ENCODE assay signal across 7 cellular contexts in genomic region chr11:64239662-64240466, GRCh38. TPM values are rescaled to one million over a fixed set of nuclear protein-coding genes. Genes with fewer than 3 reads are reported as not detected.
DNase-seq lines count a peak whose midpoint lies in the region; ATAC-seq and TF ChIP-seq lines count a peak whose summit lies in the region.

No MANE protein-coding gene starts in this region.

- peak overlapping the region; percentile 73 for H2AK5ac ChIP-seq in IMR-90 (ENCODE audit: low read depth, low read length)

- no peaks in the 10 kb centered on the region for H3K9me3 ChIP-seq in IMR-90 (ENCODE audit: control insufficient read depth, insufficient read depth, low read length)
- no peaks in the 10 kb centered on the region for H3K9me3 ChIP-seq in ascending aorta

- H3K18ac ChIP-seq in IMR-90 (ENCODE audit: low read depth, low read length), result no peak overlapping the region

- peak overlapping the region; percentile 90 for H4K5ac ChIP-seq in IMR-90 (ENCODE audit: low read depth, low read length)

- H3K4me1 Mint-ChIP-seq in memory B cell, result peaks cover 39% of the 10 kb centered on the region

- H3K56ac ChIP-seq in IMR-90 (ENCODE audit: extremely low read depth, insufficient read depth, low read length), result no peak overlapping the region

- H3K36me3 ChIP-seq in IMR-90 (ENCODE audit: control insufficient read depth, insufficient read depth, low read length) (peaks cover 31% of the 10 kb centered on the region), ascending aorta (peaks cover 28 to 32% of the 10 kb centered on the region in 2 donors)

- in situ Hi-C loops in IMR-90 (cut with MboI; ENCODE audit: low sequenced_read_pairs), result no loop called here

- H3K4me3 Mint-ChIP-seq in memory B cell, result peak overlapping the region; percentile 87

- TF ChIP-seq CTCF in IMR-90 (conservative IDR thresholded peaks at IDR 0.05; ENCODE audit: low read depth, low read length) (no peak), ascending aorta (IDR thresholded peaks at IDR 0.05) (no peak)

- H2BK20ac ChIP-seq in IMR-90 (ENCODE audit: low read depth, low read length), result no peak overlapping the region

- 100% methylated on average over 2 of the region's 12 CpGs; no CpG with 5 or more reads in 1 of the 2 experiments for WGBS in IMR-90 (ENCODE audit: extremely low coverage in 2 of 2, insufficient read length in 1 of 2), 2 experiments

- H3K9me3 Mint-ChIP-seq in memory B cell, result no peaks in the 10 kb centered on the region

- peak overlapping the region; percentile 1; the same call in 1 of the 2 replicates for H2BK120ac ChIP-seq in IMR-90 (ENCODE audit: low read depth, low read length)

- H3K4me3 ChIP-seq in IMR-90 (ENCODE audit: insufficient read depth, low read depth, low read length) (peak overlapping the region; percentile 53; the same call in 1 of the 2 replicates), ascending aorta (peak overlapping the region; percentile 91 to 97)

- peaks cover 14% of the 10 kb centered on the region for H3K9me1 ChIP-seq in IMR-90 (ENCODE audit: insufficient read depth, low read length)

- intact Hi-C loops in IMR-90 (cut with micrococcal nuclease), result loop anchor here (2.0 kb wide), 1 partner anchor 53 kb away; the partner anchor contains the start of gene STIP1
- intact Hi-C loops in ascending aorta (cut with DNase I), result loop anchor here (2.0 kb wide), 1 partner anchor 65 kb away; the partner anchor contains the start of gene ESRRA

- no peak for TF ChIP-seq RAD21 in IMR-90 (IDR thresholded peaks at IDR 0.05; ENCODE audit: low read length)

- no peaks in the 10 kb centered on the region for H3K27me3 Mint-ChIP-seq in memory B cell

- H3K23ac ChIP-seq in IMR-90 (ENCODE audit: low read depth, low read length), result 0 out of 2 replicates have a peak overlapping the region, but pooled peaks have one; percentile 61

- dilution Hi-C loops in IMR-90 (cut with HindIII; ENCODE audit: low sequenced_read_pairs, unreplicated experiment), result no loop called here

- peak; percentile 2 for ATAC-seq in GM18505 (IDR thresholded peaks at IDR 0.05; ENCODE audit: unreplicated experiment)
- ATAC-seq in IMR-90 (ENCODE audit: low read depth), result no peak
- ATAC-seq in memory B cell (ENCODE audit: low read depth), result peak; percentile 6

- peak overlapping the region; percentile 79 for H3K14ac ChIP-seq in IMR-90 (replicated peaks; ENCODE audit: low read depth, low read length)

- TF ChIP-seq POLR2A in GM18505 (IDR thresholded peaks at IDR 0.05; ENCODE audit: borderline replicate concordance, extremely low read depth, insufficient read depth, insufficient read length) (no peak), IMR-90 (IDR thresholded peaks at IDR 0.05; ENCODE audit: low read depth, low read length) (no peak)

- peak overlapping the region; percentile 81 for H3K4me2 ChIP-seq in IMR-90 (ENCODE audit: low read depth, low read length)

- peak overlapping the region; percentile 12; the same call in 2 of the 3 replicates for H2BK15ac ChIP-seq in IMR-90 (ENCODE audit: low read depth, low read length)

- H3K79me1 ChIP-seq in IMR-90 (ENCODE audit: low read depth in 1 of 2, low read length in 2 of 2), result peaks cover 30 to 50% of the 10 kb centered on the region in 2 experiments; a peak in 3 of 4 replicates

- peak overlapping the region; percentile 85 for H3K27ac ChIP-seq in IMR-90 (ENCODE audit: insufficient read depth, low read length)
- H3K27ac ChIP-seq in ascending aorta, result peak overlapping the region; percentile 99

- DNase-seq in IMR-90 (no peak), ascending aorta (ENCODE audit: low spot score in 2 of 2) (no peak), memory B cell (ENCODE audit: low spot score in 2 of 2) (no peak), activated gamma-delta T cell treated with Interleukin-2 at 50 U/mL for 16 hours (no peak), DMS114 treated with DMSO at 0.1 percent for 48 hours (lab: John Stamatoyannopoulos, UW; ENCODE audit: unreplicated experiment) (no peak), D341Med (ENCODE audit: low spot score) (no peak)

- H3K4ac ChIP-seq in IMR-90 (ENCODE audit: low read depth, low read length), result peak overlapping the region; percentile 94

- BruUV-seq in IMR-90 (replicated peaks; lab: Mats Ljungman, UMichigan), result no TSS peak

- peak overlapping the region; percentile 99 for H2AFZ ChIP-seq in IMR-90 (replicated peaks; ENCODE audit: low read length, poor library complexity)

- peak overlapping the region; percentile 96 to 99 for H4K8ac ChIP-seq in IMR-90 (ENCODE audit: low read depth in 2 of 2, low read length in 2 of 2)

- H4K20me1 ChIP-seq in IMR-90 (ENCODE audit: insufficient read depth, low read length), result peaks cover 13% of the 10 kb centered on the region

- peak overlapping the region; percentile 77 for H2BK5ac ChIP-seq in IMR-90 (ENCODE audit: low read depth, low read length, poor library complexity, severe bottlenecking)

- H3K9ac ChIP-seq in IMR-90 (ENCODE audit: low read depth, low read length), result peak overlapping the region; percentile 74

- CTCF ChIA-PET in IMR-90 (lab: Yijun Ruan, JAX), result no interaction called here

- peak overlapping the region; percentile 81 for H2AK9ac ChIP-seq in IMR-90 (replicated peaks; ENCODE audit: low read depth, low read length, poor library complexity)

- H4K91ac ChIP-seq in IMR-90 (ENCODE audit: insufficient read depth, low read depth, low read length), result peak overlapping the region; percentile 74

- H3K27me3 ChIP-seq in IMR-90 (ENCODE audit: control insufficient read depth, insufficient read depth, low read length), result no peaks in the 10 kb centered on the region
- no peaks in the 10 kb centered on the region for H3K27me3 ChIP-seq in ascending aorta

- peak overlapping the region; percentile 100 for H3K27ac Mint-ChIP-seq in memory B cell

- POLR2A ChIA-PET in IMR-90 (lab: Charles Lee; ENCODE audit: unreplicated experiment), result no interaction called here

- H3K36me3 Mint-ChIP-seq in memory B cell, result peaks cover 8% of the 10 kb centered on the region

- H3K4me1 ChIP-seq in IMR-90 (ENCODE audit: control insufficient read depth, insufficient read depth, low read length) (peaks cover 14% of the 10 kb centered on the region), ascending aorta (peaks cover 5 to 37% of the 10 kb centered on the region in 2 donors)

TF ChIP-seq in IMR-90, 13 proteins besides CTCF, POLR2A, EP300 and RAD21:
- 0 out of 2 replicates have a peak, but pooled peaks have one; percentile 9 for TF ChIP-seq MXI1 (IDR thresholded peaks at IDR 0.05; ENCODE audit: borderline replicate concordance, low read depth, low read length)
- TF ChIP-seq RFX5 (IDR thresholded peaks at IDR 0.05; ENCODE audit: low read depth, low read length), result no peak
- no peak for TF ChIP-seq BHLHE40 (IDR thresholded peaks at IDR 0.05; ENCODE audit: low read depth, low read length)
- TF ChIP-seq USF2 (IDR thresholded peaks at IDR 0.05; ENCODE audit: low read depth, low read length), result no peak
- TF ChIP-seq RCOR1 (IDR thresholded peaks at IDR 0.05; ENCODE audit: insufficient replicate concordance, low read length), result no peak
- no peak for TF ChIP-seq NFE2L2 (IDR thresholded peaks at IDR 0.05; ENCODE audit: low read depth, low read length)
- no peak for TF ChIP-seq CHD1 (IDR thresholded peaks at IDR 0.05; ENCODE audit: low read depth, low read length)
- TF ChIP-seq MAFK (IDR thresholded peaks at IDR 0.05; ENCODE audit: low read depth, low read length), result no peak

RNA-seq across cellular contexts. Expression of gene FKBP2, which starts 1.0 kb away (rescaled TPM):
- total RNA-seq in IMR-90 (2012; rRNA removed), result 36.2 and 62.5 TPM in 2 replicates
- polyA plus RNA-seq in IMR-90 (2012; rRNA removed), result 68.6 and 76.4 TPM in 2 replicates
- 114 and 135 TPM in 2 replicates for polyA plus RNA-seq in IMR-90 (2012; cell fraction: cytosol; rRNA removed)
- 46.8 and 53.6 TPM in 2 replicates for polyA plus RNA-seq in IMR-90 (2012; cell fraction: nucleus; rRNA removed; ENCODE audit: low replicate concordance)
- 17.7 TPM for total RNA-seq in ascending aorta

RNA-seq across cellular contexts. Expression of gene VEGFB, which starts 5.5 kb away (rescaled TPM):
- 3.0 and 3.9 TPM in 2 replicates for total RNA-seq in IMR-90 (2012; rRNA removed)
- polyA plus RNA-seq in IMR-90 (2012; rRNA removed), result 23.9 and 25.1 TPM in 2 replicates
- 29.6 and 45.2 TPM in 2 replicates for polyA plus RNA-seq in IMR-90 (2012; cell fraction: cytosol; rRNA removed)
- 24.3 and 30.6 TPM in 2 replicates for polyA plus RNA-seq in IMR-90 (2012; cell fraction: nucleus; rRNA removed; ENCODE audit: low replicate concordance)
- 188 TPM for total RNA-seq in ascending aorta

RNA-seq across cellular contexts. Expression of gene PPP1R14B, which starts 6.9 kb away (rescaled TPM):
- 176 and 206 TPM in 2 replicates for total RNA-seq in IMR-90 (2012; rRNA removed)
- 257 and 355 TPM in 2 replicates for polyA plus RNA-seq in IMR-90 (2012; rRNA removed)
- polyA plus RNA-seq in IMR-90 (2012; cell fraction: cytosol; rRNA removed), result 272 and 281 TPM in 2 replicates
- polyA plus RNA-seq in IMR-90 (2012; cell fraction: nucleus; rRNA removed; ENCODE audit: low replicate concordance), result 133 and 164 TPM in 2 replicates
- 85.7 TPM for total RNA-seq in ascending aorta

RNA-seq across cellular contexts. Expression of gene DNAJC4, which starts 9.5 kb away (rescaled TPM):
- total RNA-seq in IMR-90 (2012; rRNA removed) (2.2 and 3.9 TPM in 2 replicates), ascending aorta (43.1 TPM)
- polyA plus RNA-seq in IMR-90 (2012; rRNA removed), result 22.8 and 30.3 TPM in 2 replicates
- 10.8 and 31.8 TPM in 2 replicates for polyA plus RNA-seq in IMR-90 (2012; cell fraction: cytosol; rRNA removed)
- 39.6 and 66.8 TPM in 2 replicates for polyA plus RNA-seq in IMR-90 (2012; cell fraction: nucleus; rRNA removed; ENCODE audit: low replicate concordance)

RNA-seq across cellular contexts. Expression of gene PLCB3, which starts 11.5 kb away (rescaled TPM):
- total RNA-seq in IMR-90 (2012; rRNA removed) (24.9 and 26.9 TPM in 2 replicates), ascending aorta (54.0 TPM)
- 23.9 and 25.9 TPM in 2 replicates for polyA plus RNA-seq in IMR-90 (2012; rRNA removed)
- 15.3 and 21.3 TPM in 2 replicates for polyA plus RNA-seq in IMR-90 (2012; cell fraction: cytosol; rRNA removed)
- polyA plus RNA-seq in IMR-90 (2012; cell fraction: nucleus; rRNA removed; ENCODE audit: low replicate concordance), result 51.9 and 93.7 TPM in 2 replicates

Comparison
In these comparisons a context has a peak if more than half of its experiments do, and no peak if none do; other contexts are left out.
1. RNA of gene VEGFB, which starts 5.5 kb away (total RNA-seq): 188 TPM in ascending aorta (single experiment); 3.0 to 3.9 TPM in IMR-90; every median in the first group is over 10 times any median in the second.